In genomic region chr9:36143242-36143641, GRCh38 we compare ENCODE assay signal across 1 cellular context.
TF ChIP-seq lines count a peak whose summit lies in the region.

No MANE protein-coding gene starts in this region.

TF ChIP-seq in HepG2, 621 proteins besides CTCF, POLR2A, EP300 and RAD21:
- TF ChIP-seq ZFP36L2 (CRISPR knock-in tag; IDR thresholded peaks at IDR 0.05) = no peak
- no peak for TF ChIP-seq BCL6 (CRISPR knock-in tag; IDR thresholded peaks at IDR 0.05)
- TF ChIP-seq ATF4 (CRISPR knock-in tag; IDR thresholded peaks at IDR 0.05) = no peak
- TF ChIP-seq ZNF552 (CRISPR knock-in tag; IDR thresholded peaks at IDR 0.05; ENCODE audit: borderline replicate concordance) = no peak
- TF ChIP-seq ZNF558 (CRISPR knock-in tag; IDR thresholded peaks at IDR 0.05; ENCODE audit: borderline replicate concordance) = no peak
- peak; percentile 20 for TF ChIP-seq ZFP36 (IDR thresholded peaks at IDR 0.05; ENCODE audit: borderline replicate concordance, low read depth, low read length, partially characterized antibody)
- TF ChIP-seq ARID4A (CRISPR knock-in tag; IDR thresholded peaks at IDR 0.05; ENCODE audit: borderline replicate concordance) = no peak
- TF ChIP-seq ZNF232 (CRISPR knock-in tag; IDR thresholded peaks at IDR 0.05; ENCODE audit: borderline replicate concordance) = no peak
- no peak for TF ChIP-seq ZNF709 (CRISPR knock-in tag; IDR thresholded peaks at IDR 0.05)
- TF ChIP-seq KDM5B (CRISPR knock-in tag; IDR thresholded peaks at IDR 0.05; ENCODE audit: borderline replicate concordance) = no peak
- TF ChIP-seq ZBTB4 (CRISPR knock-in tag; IDR thresholded peaks at IDR 0.05; ENCODE audit: borderline replicate concordance) = no peak
- TF ChIP-seq ZFX (CRISPR knock-in tag; IDR thresholded peaks at IDR 0.05; ENCODE audit: low read depth) = 0 out of 2 replicates have a peak, but pooled peaks have one; percentile 6
- TF ChIP-seq MNT (IDR thresholded peaks at IDR 0.05) = 0 out of 2 replicates have a peak, but pooled peaks have one; percentile 18
- TF ChIP-seq ZNF205 (CRISPR knock-in tag; IDR thresholded peaks at IDR 0.05) = no peak
- TF ChIP-seq NR2F2 (IDR thresholded peaks at IDR 0.05; ENCODE audit: borderline replicate concordance, low read depth) = no peak
